8 cellular contexts compared by ENCODE assay signal in the genomic region with DNA sequence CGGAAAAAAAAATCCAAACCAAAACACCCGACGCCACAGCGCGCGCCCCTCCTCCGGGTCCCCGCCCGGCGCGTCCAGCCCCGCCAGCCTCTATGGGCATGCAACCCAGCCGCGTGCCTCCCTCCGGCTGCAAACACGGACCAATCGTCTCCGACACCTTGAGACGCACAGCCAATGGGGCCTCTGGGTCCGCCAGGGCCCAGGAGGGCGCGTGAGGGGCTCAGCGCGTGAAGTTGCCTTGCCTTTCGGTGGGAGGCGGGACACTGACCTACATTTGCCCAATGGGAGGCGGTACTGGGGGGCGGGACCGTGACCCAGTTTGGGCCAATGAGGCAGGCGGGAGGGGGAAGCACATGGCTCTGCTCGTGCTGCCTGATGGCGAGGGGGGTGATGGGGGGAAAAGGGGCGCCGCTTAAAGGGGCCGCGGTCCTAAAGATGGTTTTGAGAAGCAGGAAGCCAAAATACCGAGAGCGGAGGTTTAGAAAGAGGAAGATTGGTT. TPM values are rescaled to one million over a fixed set of nuclear protein-coding genes. Genes with fewer than 3 reads are reported as not detected.
DNase-seq lines count a peak whose midpoint lies in the region; ATAC-seq and TF ChIP-seq lines count a peak whose summit lies in the region.

No MANE protein-coding gene starts in this region.

- peaks cover 12% of the 10 kb centered on the region for H3F3A ChIP-seq in smooth muscle cell (ENCODE audit: low read depth)

- peak overlapping the region; percentile 81 for H2AFZ ChIP-seq in mammary epithelial cell (ENCODE audit: low read depth, low read length)
- peak overlapping the region; percentile 76 for H2AFZ ChIP-seq in smooth muscle cell (ENCODE audit: low read depth)

- H3K4me3 ChIP-seq in AG04449 (ENCODE audit: low read depth, low read length) (peak overlapping the region; percentile 66), WI38 (ENCODE audit: low read depth, low read length) (peak overlapping the region; percentile 59), mammary epithelial cell (replicated peaks in 1 of 3; ENCODE audit: insufficient read depth in 1 of 3, low read depth in 2 of 3, low read length in 3 of 3) (peak overlapping the region; percentile 38 to 70 (median 51)), smooth muscle cell (peak overlapping the region; percentile 60)

- H3K9ac ChIP-seq in mammary epithelial cell (ENCODE audit: insufficient read depth, low read length) (peak overlapping the region; percentile 39), smooth muscle cell (ENCODE audit: low read depth) (peak overlapping the region; percentile 73)

- H3K27ac ChIP-seq in mammary epithelial cell (ENCODE audit: insufficient read depth, low read depth, low read length), result peak overlapping the region; percentile 45
- peak overlapping the region; percentile 65 for H3K27ac ChIP-seq in smooth muscle cell (ENCODE audit: low read depth)

- in situ Hi-C loops in mammary epithelial cell (cut with MboI; ENCODE audit: low sequenced_read_pairs in 2 of 2), result loop anchor here in 1 of 2 donors (25.0 kb wide), 1 partner anchor 350 kb away; a partner anchor contains a TSS

- TF ChIP-seq CTCF in AG04449 (IDR thresholded peaks at IDR 0.05; ENCODE audit: insufficient read depth, low read length, missing control alignments) (no peak), WI38 (IDR thresholded peaks at IDR 0.05; ENCODE audit: low read depth, low read length) (no peak), mammary epithelial cell (conservative IDR thresholded peaks at IDR 0.05 in 1 of 2, IDR thresholded peaks at IDR 0.05 in 1 of 2; ENCODE audit: extremely low read depth in 1 of 2, insufficient read depth in 1 of 2, low read depth in 1 of 2, low read length in 2 of 2) (no peak), smooth muscle cell (IDR thresholded peaks at IDR 0.05; ENCODE audit: borderline replicate concordance, insufficient read depth, poor library complexity, severe bottlenecking) (no peak)

- peaks cover 44% of the 10 kb centered on the region for H3K4me1 ChIP-seq in mammary epithelial cell (ENCODE audit: insufficient read depth, low read length)
- H3K4me1 ChIP-seq in smooth muscle cell (ENCODE audit: low read depth), result peaks cover 4% of the 10 kb centered on the region

- CTCF ChIA-PET in AG04449 (lab: Yijun Ruan, JAX) (interaction anchor here (0.8 to 1.3 kb wide), 3 partner anchors 8 to 16 kb away, joined by 3 to 4 read pairs (median 3); a partner anchor contains a TSS), mammary epithelial cell (lab: Charles Lee; ENCODE audit: low non-redundant PET) (no interaction called here)

- peak overlapping the region; percentile 69 for H3K4me2 ChIP-seq in mammary epithelial cell (ENCODE audit: insufficient read depth, low read depth, low read length)
- H3K4me2 ChIP-seq in smooth muscle cell, result peak overlapping the region; percentile 79

- peak; percentile 92 for DNase-seq in AG04449 (ENCODE audit: low read depth, low spot score)
- peak; percentile 98 for DNase-seq in NCI-H2227 (lab: John Stamatoyannopoulos, UW; ENCODE audit: unreplicated experiment)
- peak; percentile 97 for DNase-seq in mammary epithelial cell
- DNase-seq in iPS-NIHi7 (ENCODE audit: extremely low spot score), result peak; percentile 89
- peak; percentile 94 for DNase-seq in smooth muscle cell (lab: John Stamatoyannopoulos, UW; ENCODE audit: unreplicated experiment)

- H3K36me3 ChIP-seq in mammary epithelial cell (ENCODE audit: insufficient read depth, low read length) (no peaks in the 10 kb centered on the region), smooth muscle cell (ENCODE audit: low read depth) (no peaks in the 10 kb centered on the region)

- H3K79me2 ChIP-seq in mammary epithelial cell (ENCODE audit: insufficient read depth, low read length), result no peaks in the 10 kb centered on the region
- H3K79me2 ChIP-seq in smooth muscle cell (ENCODE audit: low read depth), result no peaks in the 10 kb centered on the region

- H3K9me3 ChIP-seq in mammary epithelial cell (replicated peaks; ENCODE audit: insufficient read depth, low read length) (no peaks in the 10 kb centered on the region), smooth muscle cell (replicated peaks; ENCODE audit: low read depth) (no peaks in the 10 kb centered on the region)

- H3K27me3 ChIP-seq in mammary epithelial cell (ENCODE audit: insufficient read depth, low read length) (no peaks in the 10 kb centered on the region), smooth muscle cell (ENCODE audit: low read depth) (peaks cover 6% of the 10 kb centered on the region)

- H4K20me1 ChIP-seq in mammary epithelial cell (ENCODE audit: insufficient read depth, low read length) (no peaks in the 10 kb centered on the region), smooth muscle cell (ENCODE audit: low read depth) (no peaks in the 10 kb centered on the region)

- ATAC-seq in GM18873 (IDR thresholded peaks at IDR 0.05; ENCODE audit: low FRiP score, unreplicated experiment) (peak; percentile 57), HG03159 (IDR thresholded peaks at IDR 0.05; ENCODE audit: unreplicated experiment) (peak; percentile 60)

- no TSS peak for BruUV-seq in mammary epithelial cell (replicated peaks; lab: Mats Ljungman, UMichigan)

- dilution Hi-C loops in mammary epithelial cell (cut with HindIII; ENCODE audit: low sequenced_read_pairs), result no loop called here

- 0% methylated on average over 6 of the region's 38 CpGs for WGBS in mammary epithelial cell (ENCODE audit: low coverage, missing lambda C conversion rate)
- under 1% methylated on average over 34 of the region's 38 CpGs for WGBS in smooth muscle cell (ENCODE audit: low lambda C conversion rate)

- intact Hi-C loops in mammary epithelial cell (cut with micrococcal nuclease), result loop anchor here (1.0 kb wide), 1 partner anchor 18 kb away; a partner anchor contains a TSS

- POLR2A ChIA-PET in AG04449 (lab: Yijun Ruan, JAX), result interaction anchor here (0.6 to 1.5 kb wide), 3 partner anchors 13 to 434 kb away, joined by 4 to 5 read pairs (median 4); a partner anchor contains a TSS

RNA-seq across cellular contexts. Expression of a gene that starts 0.3 kb away (rescaled TPM):
- total RNA-seq in mammary epithelial cell (1 to 10 TPM in 1 of 2 donors, under 1 TPM in 1; 0.73 to 2.2 TPM), smooth muscle cell (3.5 and 4.5 TPM in 2 replicates)
- polyA plus RNA-seq in mammary epithelial cell (0.69 TPM), smooth muscle cell (6.9 and 11.3 TPM in 2 replicates)
- not detected for polyA minus RNA-seq in mammary epithelial cell

RNA-seq across cellular contexts. Expression of a gene that starts 8.5 kb away (rescaled TPM):
- total RNA-seq in mammary epithelial cell, result 1 to 10 TPM; 3.0 to 3.5 TPM
- polyA plus RNA-seq in mammary epithelial cell, result 1.3 TPM
- polyA minus RNA-seq in mammary epithelial cell, result not detected
- 0.09 and 1.7 TPM in 2 replicates for total RNA-seq in smooth muscle cell
- 6.9 and 9.5 TPM in 2 replicates for polyA plus RNA-seq in smooth muscle cell

RNA-seq across cellular contexts. Expression of a gene that starts 18.2 kb away (rescaled TPM):
- total RNA-seq in mammary epithelial cell (10 to 100 TPM in 1 of 2 donors, 1 to 10 TPM in 1; 4.0 to 15.7 TPM), smooth muscle cell (4.0 and 8.2 TPM in 2 replicates)
- polyA plus RNA-seq in mammary epithelial cell (6.0 TPM), smooth muscle cell (9.3 and 13.8 TPM in 2 replicates)
- polyA minus RNA-seq in mammary epithelial cell, result 0.47 TPM

RNA-seq across cellular contexts. Expression of a gene that starts 18.5 kb away (rescaled TPM):
- total RNA-seq in mammary epithelial cell (1,000 to 10,000 TPM; 1,261 to 1,652 TPM), smooth muscle cell (1,279 and 1,519 TPM in 2 replicates)
- polyA plus RNA-seq in mammary epithelial cell (2,143 TPM), smooth muscle cell (666 and 762 TPM in 2 replicates)
- polyA minus RNA-seq in mammary epithelial cell, result 987 TPM

RNA-seq across cellular contexts. Expression of a gene that starts 22.6 kb away (rescaled TPM):
- total RNA-seq in mammary epithelial cell (1 to 10 TPM in 1 of 2 donors, under 1 TPM in 1; 0.33 to 3.2 TPM), smooth muscle cell (0.49 and 0.72 TPM in 2 replicates)
- polyA plus RNA-seq in mammary epithelial cell (0.07 TPM), smooth muscle cell (0.49 and 2.0 TPM in 2 replicates)
- not detected for polyA minus RNA-seq in mammary epithelial cell

Comparison
In these comparisons a context has a peak if more than half of its experiments do, and no peak if none do; other contexts are left out.
1. Peak in every context shown above with its lines: DNase-seq, ATAC-seq, H3K4me3 ChIP-seq and H3K27ac ChIP-seq.